16 cellular contexts compared by ENCODE assay signal in genomic region chr9:7894231-7894630, GRCh38.
"Had no signal": no experiment of that assay in that cellular context is flagged by ENCODE, and none has a peak within 500 bp of the region (broad histone marks: within the 10 kb centered on the region; RNA-seq: fewer than 3 reads in every experiment).

No MANE protein-coding gene starts in this region.

- ATAC-seq: left ventricle myocardium superior; lower lobe of right lung; natural killer cell treated with Interleukin-12 subunit alpha and Interleukin-12 subunit beta and Interleukin-15 and Interleukin-18, amount 100 ng/mL, for 72 hours; right cardiac atrium; stimulated activated effector memory CD8-positive, alpha-beta T cell treated with anti-CD3 and anti-CD28 coated beads, Interleukin-12 subunit alpha, Interleukin-12 subunit beta, amount 100 ng/mL, for 72 hours had no signal

- H3K36me3 Mint-ChIP-seq: memory B cell; stimulated activated effector memory CD8-positive, alpha-beta T cell treated with anti-CD3 and anti-CD28 coated beads, Interleukin-12 subunit alpha, Interleukin-12 subunit beta, amount 100 ng/mL, for 72 hours had no signal

- H3K27ac Mint-ChIP-seq: memory B cell; natural killer cell treated with Interleukin-12 subunit alpha and Interleukin-12 subunit beta and Interleukin-15 and Interleukin-18, amount 100 ng/mL, for 72 hours; stimulated activated effector memory CD8-positive, alpha-beta T cell treated with anti-CD3 and anti-CD28 coated beads, Interleukin-12 subunit alpha, Interleukin-12 subunit beta, amount 100 ng/mL, for 72 hours had no signal

- H3K4me1 Mint-ChIP-seq: neural crest cell had no signal

- H3K4me3 Mint-ChIP-seq: memory B cell; natural killer cell treated with Interleukin-12 subunit alpha and Interleukin-12 subunit beta and Interleukin-15 and Interleukin-18, amount 100 ng/mL, for 72 hours; neural crest cell; stimulated activated effector memory CD8-positive, alpha-beta T cell treated with anti-CD3 and anti-CD28 coated beads, Interleukin-12 subunit alpha, Interleukin-12 subunit beta, amount 100 ng/mL, for 72 hours had no signal

- H3K27me3 Mint-ChIP-seq: memory B cell had no signal

- DNase-seq: effector CD4-positive, alpha-beta T cell; head of caudate nucleus; left ventricle myocardium superior; lower lobe of right lung; right cardiac atrium; sigmoid colon; stimulated activated CD4-positive, alpha-beta T cell treated with anti-CD3 and anti-CD28 coated beads, Interleukin-2, amount 100 ng/mL, for 24 hours; stimulated activated CD4-positive, alpha-beta T cell treated with anti-CD3 and anti-CD28 coated beads, Interleukin-4, amount 100 ng/mL, for 24 hours; stimulated activated naive CD4-positive, alpha-beta T cell treated with Interleukin-2 at 50 U/mL for 16 hours; stomach; thyroid gland; trophoblast cell had no signal
